15 cellular contexts compared by ENCODE assay signal in the genomic region with DNA sequence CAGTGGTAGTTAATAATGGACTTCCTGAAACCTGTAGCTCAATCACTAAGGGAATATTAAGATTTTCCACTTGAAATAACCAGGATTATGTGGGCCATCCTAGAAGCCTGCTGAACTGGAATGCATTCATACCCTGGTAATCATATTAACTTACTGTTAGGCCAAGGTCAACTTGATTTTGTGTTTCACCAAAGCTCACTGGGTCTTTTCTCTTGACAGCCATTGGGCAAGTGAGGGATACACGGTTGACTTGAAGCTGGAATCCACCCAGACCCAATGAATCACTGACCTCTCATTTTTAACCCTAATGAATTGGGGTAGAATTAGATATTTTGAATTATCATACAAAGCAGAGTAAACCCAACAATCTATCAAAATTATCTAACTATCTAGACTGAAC.
DNase-seq lines count a peak whose midpoint lies in the region; ATAC-seq lines count a peak whose summit lies in the region.
"Had no signal": no experiment of that assay in that cellular context is flagged by ENCODE, and none has a peak within 500 bp of the region (broad histone marks: within the 10 kb centered on the region; RNA-seq: fewer than 3 reads in every experiment).

No MANE protein-coding gene starts in this region.

- no peak for ATAC-seq in GM21515 (IDR thresholded peaks at IDR 0.05; ENCODE audit: unreplicated experiment)
- ATAC-seq in stimulated activated naive B cell treated with anti-CD40 and anti-IgM and Interleukin-4, amounts not matched to agents 10 μg/mL and 1 μg/mL and 100 μg/mL, for 72 hours (replicated peaks) = no peak
- ATAC-seq: body of pancreas, K562 had no signal

- peaks cover 34 to 65% of the 10 kb centered on the region in 2 donors for H3K4me1 Mint-ChIP-seq in stimulated activated naive B cell treated with anti-CD40 and anti-IgM and Interleukin-4, amounts not matched to agents 10 μg/mL and 1 μg/mL and 100 μg/mL, for 72 hours

- H3K36me3 Mint-ChIP-seq in stimulated activated naive B cell treated with anti-CD40 and anti-IgM and Interleukin-4, amounts not matched to agents 10 μg/mL and 1 μg/mL and 100 μg/mL, for 72 hours = peaks cover 48 to 68% of the 10 kb centered on the region in 2 donors

- H3K27me3 Mint-ChIP-seq in stimulated activated naive B cell treated with anti-CD40 and anti-IgM and Interleukin-4, amounts not matched to agents 10 μg/mL and 1 μg/mL and 100 μg/mL, for 72 hours = no peaks in the 10 kb centered on the region
- H3K27me3 Mint-ChIP-seq: activated CD4-positive, alpha-beta T cell treated with anti-CD3 and anti-CD28 coated beads, Interleukin-2, amount 10 ng/mL, durations not matched to agents 7 days and 5 days had no signal

- H3K27ac Mint-ChIP-seq in stimulated activated naive B cell treated with anti-CD40 and anti-IgM and Interleukin-4, amounts not matched to agents 10 μg/mL and 1 μg/mL and 100 μg/mL, for 72 hours = no peak overlapping the region
- H3K27ac Mint-ChIP-seq: activated CD4-positive, alpha-beta T cell treated with anti-CD3 and anti-CD28 coated beads, Interleukin-2, amount 10 ng/mL, durations not matched to agents 7 days and 5 days had no signal

- no peak overlapping the region for H3K4me3 Mint-ChIP-seq in stimulated activated naive B cell treated with anti-CD40 and anti-IgM and Interleukin-4, amounts not matched to agents 10 μg/mL and 1 μg/mL and 100 μg/mL, for 72 hours
- H3K4me3 Mint-ChIP-seq: activated CD4-positive, alpha-beta T cell treated with anti-CD3 and anti-CD28 coated beads, Interleukin-2, amount 10 ng/mL, durations not matched to agents 7 days and 5 days had no signal

- peak; percentile 71 for DNase-seq in HT1080 (ENCODE audit: low read depth)
- DNase-seq in astrocyte of the hippocampus (ENCODE audit: low read depth, low spot score) = peak; percentile 36
- DNase-seq in fibroblast of the conjunctiva (ENCODE audit: low read depth) = peak; percentile 16
- DNase-seq in stromal cell of bone marrow (ENCODE audit: low read depth) = peak; percentile 53
- DNase-seq in Kasumi-1 (lab: John Stamatoyannopoulos, UW) = no peak
- DNase-seq in stimulated activated naive B cell treated with anti-CD40 and anti-IgM and Interleukin-4, amounts not matched to agents 10 μg/mL and 1 μg/mL and 100 μg/mL, for 72 hours = no peak
- DNase-seq: activated CD4-positive, alpha-beta T cell treated with anti-CD3 and anti-CD28 coated beads, Interleukin-2, amount 10 ng/mL, durations not matched to agents 7 days and 5 days; activated naive CD4-positive, alpha-beta T cell; body of pancreas; effector CD4-positive, alpha-beta T cell; midbrain; NCI-H1092 treated with DMSO at 0.1 percent for 48 hours; NCI-H774 had no signal

- H3K9me3 Mint-ChIP-seq in stimulated activated naive B cell treated with anti-CD40 and anti-IgM and Interleukin-4, amounts not matched to agents 10 μg/mL and 1 μg/mL and 100 μg/mL, for 72 hours = no peaks in the 10 kb centered on the region
- H3K9me3 Mint-ChIP-seq: activated CD4-positive, alpha-beta T cell treated with anti-CD3 and anti-CD28 coated beads, Interleukin-2, amount 10 ng/mL, durations not matched to agents 7 days and 5 days had no signal

Comparison
In these comparisons a context has a peak if more than half of its experiments do, and no peak if none do; other contexts are left out.
1. DNase-seq: peak in HT1080 (single experiment), astrocyte of the hippocampus (single experiment), fibroblast of the conjunctiva (single experiment) and stromal cell of bone marrow (single experiment); none in Kasumi-1 (0 of 2) and stimulated activated naive B cell treated with anti-CD40 and anti-IgM and Interleukin-4, amounts not matched to agents 10 μg/mL and 1 μg/mL and 100 μg/mL, for 72 hours (single experiment).